In the genomic region with DNA sequence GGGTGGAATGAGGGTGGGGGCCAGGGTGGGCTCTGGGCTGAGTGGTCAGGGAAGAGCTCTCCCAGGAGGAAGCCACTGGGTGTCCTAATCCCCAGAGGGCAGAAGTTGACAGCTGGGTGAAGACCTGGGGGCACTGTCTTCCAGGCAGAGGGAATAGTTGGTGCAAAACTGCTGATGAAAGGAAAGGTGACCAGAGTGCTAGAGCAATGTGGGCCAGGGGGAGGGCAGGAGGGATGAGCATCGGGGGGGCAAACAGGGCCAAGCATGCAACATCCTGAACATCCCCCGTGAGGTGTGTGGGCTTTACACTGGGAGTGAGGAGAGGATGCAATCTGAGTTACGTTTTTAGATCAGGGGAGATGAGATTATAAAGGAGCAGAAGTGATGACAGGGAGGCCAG, we compare ENCODE assay signal across 20 cellular contexts.
"Had no signal": no experiment of that assay in that cellular context is flagged by ENCODE, and none has a peak within 500 bp of the region (broad histone marks: within the 10 kb centered on the region; RNA-seq: fewer than 3 reads in every experiment).

No MANE protein-coding gene starts in this region.

- H3K4me3 Mint-ChIP-seq: activated naive CD8-positive, alpha-beta T cell; activated T-cell treated with anti-CD3 and anti-CD28 coated beads, Interleukin-2, amount 50 U/mL, for 4 hours; brain; central memory CD8-positive, alpha-beta T cell; stimulated activated naive CD8-positive, alpha-beta T cell treated with anti-CD3 and anti-CD28 coated beads, Interleukin-15, amount 100 ng/mL, for 72 hours had no signal

- DNase-seq: activated CD4-positive, alpha-beta T cell treated with anti-CD3 and anti-CD28 coated beads, Interleukin-2, amount 50 U/mL, for 48 hours; activated CD4-positive, CD25-positive, alpha-beta regulatory T cell treated with anti-CD3 and anti-CD28 coated beads, Interleukin-2, amount 50 U/mL, for 72 hours; activated effector memory CD4-positive, alpha-beta T cell treated with Interleukin-2 at 50 U/mL for 16 hours; activated T-cell treated with anti-CD3 and anti-CD28 coated beads, Interleukin-2, amount 50 U/mL, for 4 hours; amniotic stem cell; cortex of kidney; effector CD4-positive, alpha-beta T cell; foreskin keratinocyte; left cardiac atrium; lower lobe of right lung; midbrain; naive B cell; psoas muscle; stimulated activated naive CD8-positive, alpha-beta T cell treated with anti-CD3 and anti-CD28 coated beads, Interleukin-15, amount 100 ng/mL, for 72 hours; T-helper 1 cell; upper lobe of left lung had no signal

- H3K36me3 Mint-ChIP-seq: naive B cell had no signal

- H3K27ac Mint-ChIP-seq: naive B cell; stimulated activated naive CD8-positive, alpha-beta T cell treated with anti-CD3 and anti-CD28 coated beads, Interleukin-15, amount 100 ng/mL, for 72 hours had no signal

- H3K9me3 Mint-ChIP-seq: activated T-cell treated with anti-CD3 and anti-CD28 coated beads, Interleukin-2, amount 50 U/mL, for 4 hours; central memory CD8-positive, alpha-beta T cell had no signal

- ATAC-seq: activated T-cell treated with anti-CD3 and anti-CD28 coated beads, Interleukin-2, amount 50 U/mL, for 4 hours; foreskin keratinocyte; left cardiac atrium; lower lobe of right lung; psoas muscle; right lobe of liver; stimulated activated naive CD8-positive, alpha-beta T cell treated with anti-CD3 and anti-CD28 coated beads, Interleukin-15, amount 100 ng/mL, for 72 hours had no signal

- H3K27me3 Mint-ChIP-seq: activated naive CD8-positive, alpha-beta T cell; brain; central memory CD8-positive, alpha-beta T cell; stimulated activated naive CD8-positive, alpha-beta T cell treated with anti-CD3 and anti-CD28 coated beads, Interleukin-15, amount 100 ng/mL, for 72 hours had no signal
